8 cellular contexts compared by ENCODE assay signal in genomic region chr6:160462551-160463109, GRCh38.
A peak's percentile ranks its signal among the peaks of the same experiment; 100 is the strongest.
DNase-seq lines count a peak whose midpoint lies in the region; ATAC-seq and TF ChIP-seq lines count a peak whose summit lies in the region.

No MANE protein-coding gene starts in this region.

- no peaks in the 10 kb centered on the region for H3K9me3 ChIP-seq in CD8-positive, alpha-beta T cell (ENCODE audit: low read length)
- H3K9me3 ChIP-seq in MG63, result no peaks in the 10 kb centered on the region

- CTCF ChIA-PET in CD8-positive, alpha-beta T cell (lab: Charles Lee), result interaction anchor here (0.7 to 4.0 kb wide), 4 partner anchors 53 to 447 kb away, joined by 3 to 22 read pairs (median 8); no protein-coding TSS in a partner anchor
- CTCF ChIA-PET in activated CD4-positive, alpha-beta T cell treated with anti-CD3 and anti-CD28 coated beads, Interleukin-2, amount 10 ng/mL, durations not matched to agents 7 days and 5 days (lab: Charles Lee), result interaction anchor here (1.0 to 2.2 kb wide), 3 partner anchors 58 to 324 kb away, joined by 3 to 8 read pairs (median 8); no protein-coding TSS in a partner anchor

- H3K27me3 ChIP-seq in CD8-positive, alpha-beta T cell (ENCODE audit: insufficient read depth, low read length), result no peaks in the 10 kb centered on the region
- no peaks in the 10 kb centered on the region for H3K27me3 ChIP-seq in MG63

- peak overlapping the region; percentile 34 for H3K4me3 ChIP-seq in CD8-positive, alpha-beta T cell (ENCODE audit: low read depth, low read length)
- H3K4me3 ChIP-seq in fibroblast of pulmonary artery (replicated peaks; ENCODE audit: low read depth, low read length), result no peak overlapping the region
- H3K4me3 ChIP-seq in MG63, result no peak overlapping the region

- peaks cover 82% of the 10 kb centered on the region for H3K4me1 Mint-ChIP-seq in CD8-positive, alpha-beta T cell (ENCODE audit: low read depth)
- H3K4me1 Mint-ChIP-seq in activated CD4-positive, alpha-beta T cell treated with anti-CD3 and anti-CD28 coated beads, Interleukin-2, amount 10 ng/mL, durations not matched to agents 7 days and 5 days, result peaks cover 65% of the 10 kb centered on the region

- H3K27me3 Mint-ChIP-seq in CD8-positive, alpha-beta T cell (ENCODE audit: low read depth), result peaks cover 42% of the 10 kb centered on the region
- H3K27me3 Mint-ChIP-seq in activated CD4-positive, alpha-beta T cell treated with anti-CD3 and anti-CD28 coated beads, Interleukin-2, amount 10 ng/mL, durations not matched to agents 7 days and 5 days, result peaks cover 54% of the 10 kb centered on the region

- POLR2A ChIA-PET in CD8-positive, alpha-beta T cell (lab: Charles Lee), result interaction anchor here (0.6 kb wide), 1 partner anchor 59 kb away, joined by 3 read pairs; no protein-coding TSS in a partner anchor
- POLR2A ChIA-PET in activated CD4-positive, alpha-beta T cell treated with anti-CD3 and anti-CD28 coated beads, Interleukin-2, amount 10 ng/mL, durations not matched to agents 7 days and 5 days (lab: Charles Lee), result no interaction called here

- no peaks in the 10 kb centered on the region for H3K9me3 Mint-ChIP-seq in CD8-positive, alpha-beta T cell
- peaks cover 20% of the 10 kb centered on the region for H3K9me3 Mint-ChIP-seq in activated CD4-positive, alpha-beta T cell treated with anti-CD3 and anti-CD28 coated beads, Interleukin-2, amount 10 ng/mL, durations not matched to agents 7 days and 5 days

- no peak overlapping the region for H3K27ac ChIP-seq in CD8-positive, alpha-beta T cell (ENCODE audit: low read depth, low read length)

- no peaks in the 10 kb centered on the region for H3K36me3 Mint-ChIP-seq in CD8-positive, alpha-beta T cell
- H3K36me3 Mint-ChIP-seq in activated CD4-positive, alpha-beta T cell treated with anti-CD3 and anti-CD28 coated beads, Interleukin-2, amount 10 ng/mL, durations not matched to agents 7 days and 5 days (ENCODE audit: low read depth), result peaks cover 46% of the 10 kb centered on the region

- peak; percentile 89 for ATAC-seq in CD8-positive, alpha-beta T cell
- ATAC-seq in HG03575 (IDR thresholded peaks at IDR 0.05; ENCODE audit: extremely low read depth, insufficient number of reproducible peaks, low FRiP score, unreplicated experiment), result peak; percentile 94

- H3K27ac Mint-ChIP-seq in CD8-positive, alpha-beta T cell, result peak overlapping the region; percentile 57
- H3K27ac Mint-ChIP-seq in activated CD4-positive, alpha-beta T cell treated with anti-CD3 and anti-CD28 coated beads, Interleukin-2, amount 10 ng/mL, durations not matched to agents 7 days and 5 days, result peak overlapping the region; percentile 32

- TF ChIP-seq CTCF in CD8-positive, alpha-beta T cell (IDR thresholded peaks at IDR 0.05), result no peak
- TF ChIP-seq CTCF in GM20000 (IDR thresholded peaks at IDR 0.05; ENCODE audit: extremely low read depth, missing control alignments) (no peak), fibroblast of pulmonary artery (IDR thresholded peaks at IDR 0.05; ENCODE audit: low read length, missing control alignments) (no peak)

- peak overlapping the region; percentile 32 for H3K4me3 Mint-ChIP-seq in CD8-positive, alpha-beta T cell
- H3K4me3 Mint-ChIP-seq in activated CD4-positive, alpha-beta T cell treated with anti-CD3 and anti-CD28 coated beads, Interleukin-2, amount 10 ng/mL, durations not matched to agents 7 days and 5 days, result peak overlapping the region; percentile 4

- H3K36me3 ChIP-seq in CD8-positive, alpha-beta T cell (ENCODE audit: insufficient read depth, low read length), result no peaks in the 10 kb centered on the region
- no peaks in the 10 kb centered on the region for H3K36me3 ChIP-seq in MG63

- intact Hi-C loops in CD8-positive, alpha-beta T cell (cut with DNase I, micrococcal nuclease), result loop anchor here (1.0 to 10.0 kb wide), 5 partner anchors 58 to 736 kb away; partner anchors contain the start of genes IGF2R (in 2 of the 2) and WTAP (in 1 of the 2)
- intact Hi-C loops in posterior vena cava (cut with DNase I), result no loop called here

- H3K4me1 ChIP-seq in CD8-positive, alpha-beta T cell (ENCODE audit: insufficient read depth, low read length), result peaks cover 46% of the 10 kb centered on the region

- DNase-seq in CD8-positive, alpha-beta T cell, result peak in 6 of 7 experiments; percentile 35 to 67 (median 54)
- peak; percentile 60 for DNase-seq in GM20000 (ENCODE audit: low spot score)
- DNase-seq in activated CD4-positive, alpha-beta T cell treated with anti-CD3 and anti-CD28 coated beads, Interleukin-2, amount 10 ng/mL, durations not matched to agents 7 days and 5 days, result peak; percentile 86
- peak; percentile 92 for DNase-seq in fibroblast of pulmonary artery (ENCODE audit: low read depth)
- DNase-seq in posterior vena cava (ENCODE audit: low spot score), result no peak
- DNase-seq in MG63, result no peak
- no peak for DNase-seq in NCI-H69 (lab: John Stamatoyannopoulos, UW)

Comparison
In these comparisons a context has a peak if more than half of its experiments do, and no peak if none do; other contexts are left out.
1. DNase-seq: peak in CD8-positive, alpha-beta T cell (6 of 7), GM20000 (single experiment), activated CD4-positive, alpha-beta T cell treated with anti-CD3 and anti-CD28 coated beads, Interleukin-2, amount 10 ng/mL, durations not matched to agents 7 days and 5 days (single experiment) and fibroblast of pulmonary artery (single experiment); none in posterior vena cava (single experiment), MG63 (single experiment) and NCI-H69 (single experiment).
2. intact Hi-C loops: an anchor here in CD8-positive, alpha-beta T cell (1.0 to 10.0 kb wide); none called in posterior vena cava.